Comparison of ENCODE assay signal across 8 cellular contexts in genomic region chr2:231198291-231199173, GRCh38. TPM values are rescaled to one million over a fixed set of nuclear protein-coding genes. Genes with fewer than 3 reads are reported as not detected.
DNase-seq lines count a peak whose midpoint lies in the region; ATAC-seq and TF ChIP-seq lines count a peak whose summit lies in the region.

TSS of gene ARMC9 (plus strand) at chr2:231198631. CDS start at chr2:231206239, 7,608 bp downstream.

- H3K9me2 ChIP-seq in OCI-LY1 (ENCODE audit: low read depth, low read length), result no peaks in the 10 kb centered on the region

- CTCF ChIA-PET in Calu3 (lab: Charles Lee), result no interaction called here

- TF ChIP-seq CTCF in Calu3 (IDR thresholded peaks at IDR 0.05; ENCODE audit: unreplicated experiment) (no peak), GM20000 (IDR thresholded peaks at IDR 0.05; ENCODE audit: extremely low read depth, missing control alignments) (no peak), OCI-LY1 (IDR thresholded peaks at IDR 0.05; ENCODE audit: low read length) (no peak), mucosa of descending colon (IDR thresholded peaks at IDR 0.05) (no peak)

- intact Hi-C loops in Calu3 (cut with micrococcal nuclease; ENCODE audit: unreplicated experiment), result no loop called here
- intact Hi-C loops in mucosa of descending colon (cut with DNase I, micrococcal nuclease), result no loop called here

- peak within 1 kb of the TSS; percentile 95 for H3K4me3 ChIP-seq in OCI-LY1 (ENCODE audit: low read depth, low read length, poor library complexity, severe bottlenecking)
- peak within 1 kb of the TSS; percentile 69 for H3K4me3 ChIP-seq in mucosa of descending colon

- H3K9ac ChIP-seq in OCI-LY1 (ENCODE audit: low read length), result peak within 1 kb of the TSS; percentile 85

- H3K27ac Mint-ChIP-seq in Calu3 (ENCODE audit: unreplicated experiment), result peak within 1 kb of the TSS; percentile 93

- H2AFZ ChIP-seq in OCI-LY1 (ENCODE audit: low read length), result peak within 1 kb of the TSS; percentile 96

- no peaks in the 10 kb centered on the region for H3F3A ChIP-seq in OCI-LY1 (ENCODE audit: insufficient read depth, low read length)

- H3K27me3 Mint-ChIP-seq in Calu3 (ENCODE audit: unreplicated experiment), result no peaks in the 10 kb centered on the region

- TSS peak; percentile 55 for BruUV-seq in Calu3 (replicated peaks; lab: Mats Ljungman, UMichigan)

- H3K4me3 Mint-ChIP-seq in Calu3 (ENCODE audit: low read depth, unreplicated experiment), result peak within 1 kb of the TSS; percentile 90

- H3K27ac ChIP-seq in OCI-LY1 (ENCODE audit: low read depth, low read length, poor library complexity, severe bottlenecking), result no peak within 1 kb of the TSS
- peak within 1 kb of the TSS; percentile 60 for H3K27ac ChIP-seq in epithelial cell of prostate

- peak within 1 kb of the TSS; percentile 98 for H3K4me2 ChIP-seq in OCI-LY1 (ENCODE audit: low read length)

- peak; percentile 97 for ATAC-seq in mucosa of descending colon

- H3K9me3 ChIP-seq in OCI-LY1 (ENCODE audit: low read length) (peaks cover 5% of the 10 kb centered on the region; the same call in 1 of the 2 replicates), mucosa of descending colon (no peaks in the 10 kb centered on the region)

- DNase-seq in Calu3 (peak; percentile 85), GM20000 (ENCODE audit: low spot score) (peak; percentile 97), HPDE6-E6E7 (ENCODE audit: extremely low spot score) (peak; percentile 90), activated T-cell treated with anti-CD3 and anti-CD28 coated beads for 24 hours (ENCODE audit: low read depth) (peak; percentile 66), epithelial cell of prostate (ENCODE audit: low read depth, low spot score) (no peak), mucosa of descending colon (peak; percentile 76 to 87 (median 85))
- DNase-seq in stimulated activated CD8-positive, alpha-beta memory T cell treated with anti-CD3 and anti-CD28 coated beads, Interleukin-2, amount 100 ng/mL, for 48 hours (ENCODE audit: low read depth in 2 of 2), result peak; percentile 68 to 80

- H3K9me3 Mint-ChIP-seq in Calu3 (ENCODE audit: low read depth, unreplicated experiment), result peaks cover 5% of the 10 kb centered on the region

- H3K4me1 ChIP-seq in OCI-LY1 (ENCODE audit: insufficient read depth, low read length, severe bottlenecking) (peaks cover 13% of the 10 kb centered on the region), mucosa of descending colon (ENCODE audit: low read depth) (peaks cover 4% of the 10 kb centered on the region)

- H3K36me3 ChIP-seq in OCI-LY1 (ENCODE audit: insufficient read depth, low read length) (no peaks in the 10 kb centered on the region; the same call in 1 of the 2 replicates), mucosa of descending colon (ENCODE audit: low read depth) (no peaks in the 10 kb centered on the region)

- peaks cover 23% of the 10 kb centered on the region for H3K36me3 Mint-ChIP-seq in Calu3 (ENCODE audit: insufficient read depth, unreplicated experiment)

- no peaks in the 10 kb centered on the region for H4K20me1 ChIP-seq in OCI-LY1 (ENCODE audit: insufficient read depth, low read length)

- no peaks in the 10 kb centered on the region for H3K4me1 Mint-ChIP-seq in Calu3 (ENCODE audit: low read depth, unreplicated experiment)

- H3K79me2 ChIP-seq in OCI-LY1 (ENCODE audit: insufficient read depth, low read length), result no peaks in the 10 kb centered on the region

- H3K27me3 ChIP-seq in OCI-LY1 (ENCODE audit: insufficient read depth, low read length), result peaks cover 10% of the 10 kb centered on the region; the same call in 1 of the 2 replicates

RNA-seq across cellular contexts. Expression of gene ARMC9, which starts in this region (rescaled TPM):
- 12.8 and 13.6 TPM in 2 replicates for total RNA-seq in Calu3 (2022)
- total RNA-seq in mucosa of descending colon, result 10 to 100 TPM; 10.9 to 32.2 (median 11.9) TPM
